In genomic region chr2:28915939-28916338, GRCh38 we compare ENCODE assay signal across 1 cellular context.
TF ChIP-seq lines count a peak whose summit lies in the region.

No MANE protein-coding gene starts in this region.

TF ChIP-seq in HepG2, 621 proteins besides CTCF, POLR2A, EP300 and RAD21:
- TF ChIP-seq THAP8 (CRISPR knock-in tag; IDR thresholded peaks at IDR 0.05; ENCODE audit: borderline replicate concordance) (no peak), ZNF670 (CRISPR knock-in tag; IDR thresholded peaks at IDR 0.05; ENCODE audit: borderline replicate concordance) (no peak), TSC22D2 (CRISPR knock-in tag; IDR thresholded peaks at IDR 0.05; ENCODE audit: borderline replicate concordance) (no peak), E2F5 (CRISPR knock-in tag; conservative IDR thresholded peaks at IDR 0.05) (no peak), ZNF580 (CRISPR knock-in tag; IDR thresholded peaks at IDR 0.05; ENCODE audit: borderline replicate concordance, low read depth) (no peak), ATF1 (CRISPR knock-in tag; IDR thresholded peaks at IDR 0.05) (no peak), HCFC1 (IDR thresholded peaks at IDR 0.05; ENCODE audit: low read depth, low read length) (no peak), ZNF230 (CRISPR knock-in tag; IDR thresholded peaks at IDR 0.05) (no peak), ZNF614 (CRISPR knock-in tag; IDR thresholded peaks at IDR 0.05; ENCODE audit: borderline replicate concordance) (no peak), RARG (CRISPR knock-in tag; IDR thresholded peaks at IDR 0.05; ENCODE audit: low read depth) (no peak), MZF1 (CRISPR knock-in tag; IDR thresholded peaks at IDR 0.05; ENCODE audit: borderline replicate concordance) (no peak), JUN (CRISPR knock-in tag; IDR thresholded peaks at IDR 0.05) (no peak), ZNF20 (CRISPR knock-in tag; IDR thresholded peaks at IDR 0.05) (no peak), ZC3H13 (CRISPR knock-in tag; IDR thresholded peaks at IDR 0.05) (no peak), PAF1 (CRISPR knock-in tag; IDR thresholded peaks at IDR 0.05) (no peak), MNT (IDR thresholded peaks at IDR 0.05) (no peak), ZNF674 (CRISPR knock-in tag; IDR thresholded peaks at IDR 0.05; ENCODE audit: low read depth) (no peak), POLR2G (IDR thresholded peaks at IDR 0.05; ENCODE audit: low read depth, low read length) (no peak), NONO (IDR thresholded peaks at IDR 0.05) (no peak), NONO (CRISPR knock-in tag; conservative IDR thresholded peaks at IDR 0.05) (no peak)
